1 cellular context compared by ENCODE assay signal in genomic region chr16:88651276-88651988, GRCh38.
TF ChIP-seq lines count a peak whose summit lies in the region.

No MANE protein-coding gene starts in this region.

TF ChIP-seq in GM12878, 131 proteins besides CTCF, POLR2A, EP300 and RAD21 (continued from another document):
- TF ChIP-seq, protein P1, sequence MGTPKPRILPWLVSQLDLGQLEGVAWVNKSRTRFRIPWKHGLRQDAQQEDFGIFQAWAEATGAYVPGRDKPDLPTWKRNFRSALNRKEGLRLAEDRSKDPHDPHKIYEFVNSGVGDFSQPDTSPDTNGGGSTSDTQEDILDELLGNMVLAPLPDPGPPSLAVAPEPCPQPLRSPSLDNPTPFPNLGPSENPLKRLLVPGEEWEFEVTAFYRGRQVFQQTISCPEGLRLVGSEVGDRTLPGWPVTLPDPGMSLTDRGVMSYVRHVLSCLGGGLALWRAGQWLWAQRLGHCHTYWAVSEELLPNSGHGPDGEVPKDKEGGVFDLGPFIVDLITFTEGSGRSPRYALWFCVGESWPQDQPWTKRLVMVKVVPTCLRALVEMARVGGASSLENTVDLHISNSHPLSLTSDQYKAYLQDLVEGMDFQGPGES (IDR thresholded peaks at IDR 0.05), result peak; percentile 62; the same call in 1 of the 2 replicates
- TF ChIP-seq RELB (IDR thresholded peaks at IDR 0.05; ENCODE audit: low read depth) (peak; percentile 86), BHLHE40 (IDR thresholded peaks at IDR 0.05; ENCODE audit: borderline replicate concordance in 1 of 2, low read depth in 2 of 2, low read length in 1 of 2) (peak; percentile 73 to 79), KLF5 (IDR thresholded peaks at IDR 0.05; ENCODE audit: partially characterized antibody) (peak; percentile 75), RFX5 (IDR thresholded peaks at IDR 0.05; ENCODE audit: low read depth, low read length) (0 out of 2 replicates have a peak, but pooled peaks have one; percentile 25), USF1 (IDR thresholded peaks at IDR 0.05; ENCODE audit: borderline replicate concordance, extremely low read length, insufficient read depth, low read depth, low read length) (no peak), POLR2AphosphoS5 (IDR thresholded peaks at IDR 0.05; ENCODE audit: low read length) (peak; percentile 68; the same call in 1 of the 2 replicates), RCOR1 (conservative IDR thresholded peaks at IDR 0.05; ENCODE audit: low read depth, low read length) (no peak), EGR1 (IDR thresholded peaks at IDR 0.05; ENCODE audit: borderline replicate concordance in 1 of 2, low read depth in 2 of 2, low read length in 2 of 2) (peak in 1 of 2 experiments; percentile 31; a peak in 1 of 3 replicates), IKZF2 (IDR thresholded peaks at IDR 0.05) (peak; percentile 87 to 89), PML (IDR thresholded peaks at IDR 0.05; ENCODE audit: low read length) (peak; percentile 77), NR2F1 (conservative IDR thresholded peaks at IDR 0.05) (peak; percentile 80), IRF4 (IDR thresholded peaks at IDR 0.05; ENCODE audit: low read depth, low read length) (peak; percentile 52; the same call in 1 of the 2 replicates), FOS (IDR thresholded peaks at IDR 0.05; ENCODE audit: borderline replicate concordance, extremely low read depth, insufficient read length) (no peak), MTA2 (IDR thresholded peaks at IDR 0.05; ENCODE audit: low read depth) (peak; percentile 72), DPF2 (IDR thresholded peaks at IDR 0.05) (0 out of 2 replicates have a peak, but pooled peaks have one; percentile 89), CHD2 (IDR thresholded peaks at IDR 0.05; ENCODE audit: borderline replicate concordance, low read depth, low read length) (peak; percentile 80; the same call in 1 of the 2 replicates), ZNF207 (IDR thresholded peaks at IDR 0.05; ENCODE audit: borderline replicate concordance) (peak; percentile 82)
- TF ChIP-seq, protein P2, sequence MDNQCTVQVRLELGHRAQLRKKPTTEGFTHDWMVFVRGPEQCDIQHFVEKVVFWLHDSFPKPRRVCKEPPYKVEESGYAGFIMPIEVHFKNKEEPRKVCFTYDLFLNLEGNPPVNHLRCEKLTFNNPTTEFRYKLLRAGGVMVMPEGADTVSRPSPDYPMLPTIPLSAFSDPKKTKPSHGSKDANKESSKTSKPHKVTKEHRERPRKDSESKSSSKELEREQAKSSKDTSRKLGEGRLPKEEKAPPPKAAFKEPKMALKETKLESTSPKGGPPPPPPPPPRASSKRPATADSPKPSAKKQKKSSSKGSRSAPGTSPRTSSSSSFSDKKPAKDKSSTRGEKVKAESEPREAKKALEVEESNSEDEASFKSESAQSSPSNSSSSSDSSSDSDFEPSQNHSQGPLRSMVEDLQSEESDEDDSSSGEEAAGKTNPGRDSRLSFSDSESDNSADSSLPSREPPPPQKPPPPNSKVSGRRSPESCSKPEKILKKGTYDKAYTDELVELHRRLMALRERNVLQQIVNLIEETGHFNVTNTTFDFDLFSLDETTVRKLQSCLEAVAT (IDR thresholded peaks at IDR 0.05), result peak; percentile 64; the same call in 1 of the 2 replicates
- TF ChIP-seq, protein P3, sequence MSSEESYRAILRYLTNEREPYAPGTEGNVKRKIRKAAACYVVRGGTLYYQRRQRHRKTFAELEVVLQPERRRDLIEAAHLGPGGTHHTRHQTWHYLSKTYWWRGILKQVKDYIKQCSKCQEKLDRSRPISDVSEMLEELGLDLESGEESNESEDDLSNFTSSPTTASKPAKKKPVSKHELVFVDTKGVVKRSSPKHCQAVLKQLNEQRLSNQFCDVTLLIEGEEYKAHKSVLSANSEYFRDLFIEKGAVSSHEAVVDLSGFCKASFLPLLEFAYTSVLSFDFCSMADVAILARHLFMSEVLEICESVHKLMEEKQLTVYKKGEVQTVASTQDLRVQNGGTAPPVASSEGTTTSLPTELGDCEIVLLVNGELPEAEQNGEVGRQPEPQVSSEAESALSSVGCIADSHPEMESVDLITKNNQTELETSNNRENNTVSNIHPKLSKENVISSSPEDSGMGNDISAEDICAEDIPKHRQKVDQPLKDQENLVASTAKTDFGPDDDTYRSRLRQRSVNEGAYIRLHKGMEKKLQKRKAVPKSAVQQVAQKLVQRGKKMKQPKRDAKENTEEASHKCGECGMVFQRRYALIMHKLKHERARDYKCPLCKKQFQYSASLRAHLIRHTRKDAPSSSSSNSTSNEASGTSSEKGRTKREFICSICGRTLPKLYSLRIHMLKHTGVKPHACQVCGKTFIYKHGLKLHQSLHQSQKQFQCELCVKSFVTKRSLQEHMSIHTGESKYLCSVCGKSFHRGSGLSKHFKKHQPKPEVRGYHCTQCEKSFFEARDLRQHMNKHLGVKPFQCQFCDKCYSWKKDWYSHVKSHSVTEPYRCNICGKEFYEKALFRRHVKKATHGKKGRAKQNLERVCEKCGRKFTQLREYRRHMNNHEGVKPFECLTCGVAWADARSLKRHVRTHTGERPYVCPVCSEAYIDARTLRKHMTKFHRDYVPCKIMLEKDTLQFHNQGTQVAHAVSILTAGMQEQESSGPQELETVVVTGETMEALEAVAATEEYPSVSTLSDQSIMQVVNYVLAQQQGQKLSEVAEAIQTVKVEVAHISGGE (CRISPR knock-in tag; IDR thresholded peaks at IDR 0.05), result no peak
TF ChIP-seq in GM12878: peak in this region for 66.
